Comparison of ENCODE assay signal across 1 cellular context in the genomic region with DNA sequence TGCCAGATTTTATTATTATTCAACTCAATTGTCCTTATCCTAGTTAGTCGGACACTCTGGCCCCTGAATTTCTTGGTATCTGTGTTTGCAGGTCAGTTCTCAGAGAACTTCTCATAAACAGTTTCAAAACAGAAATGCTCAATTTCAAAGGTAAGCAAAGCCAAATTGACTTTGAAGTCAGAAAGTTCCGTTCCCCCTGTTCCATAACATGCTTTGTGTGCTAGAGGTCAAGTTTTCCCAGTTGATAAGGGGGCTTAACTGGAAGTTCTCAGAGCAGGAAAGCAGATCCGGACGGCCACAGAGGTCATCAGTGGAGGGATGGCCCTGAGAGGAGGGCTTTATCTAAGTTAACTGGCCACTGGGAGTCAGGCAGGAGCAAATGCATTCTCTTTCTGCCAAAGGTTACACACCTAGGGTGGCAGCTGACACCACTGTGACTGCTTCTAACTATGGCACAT.
TF ChIP-seq lines count a peak whose summit lies in the region.

No MANE protein-coding gene starts in this region.

TF ChIP-seq in HepG2, 621 proteins besides CTCF, POLR2A, EP300 and RAD21 (continued from another document and continues in another):
- TF ChIP-seq, protein P1, sequence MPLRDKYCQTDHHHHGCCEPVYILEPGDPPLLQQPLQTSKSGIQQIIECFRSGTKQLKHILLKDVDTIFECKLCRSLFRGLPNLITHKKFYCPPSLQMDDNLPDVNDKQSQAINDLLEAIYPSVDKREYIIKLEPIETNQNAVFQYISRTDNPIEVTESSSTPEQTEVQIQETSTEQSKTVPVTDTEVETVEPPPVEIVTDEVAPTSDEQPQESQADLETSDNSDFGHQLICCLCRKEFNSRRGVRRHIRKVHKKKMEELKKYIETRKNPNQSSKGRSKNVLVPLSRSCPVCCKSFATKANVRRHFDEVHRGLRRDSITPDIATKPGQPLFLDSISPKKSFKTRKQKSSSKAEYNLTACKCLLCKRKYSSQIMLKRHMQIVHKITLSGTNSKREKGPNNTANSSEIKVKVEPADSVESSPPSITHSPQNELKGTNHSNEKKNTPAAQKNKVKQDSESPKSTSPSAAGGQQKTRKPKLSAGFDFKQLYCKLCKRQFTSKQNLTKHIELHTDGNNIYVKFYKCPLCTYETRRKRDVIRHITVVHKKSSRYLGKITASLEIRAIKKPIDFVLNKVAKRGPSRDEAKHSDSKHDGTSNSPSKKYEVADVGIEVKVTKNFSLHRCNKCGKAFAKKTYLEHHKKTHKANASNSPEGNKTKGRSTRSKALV (CRISPR knock-in tag; IDR thresholded peaks at IDR 0.05) = peak; percentile 50; the same call in 1 of the 2 replicates
- TF ChIP-seq ZNF549 (CRISPR knock-in tag; IDR thresholded peaks at IDR 0.05) (no peak), TEAD2 (CRISPR knock-in tag; IDR thresholded peaks at IDR 0.05) (no peak), KDM3A (CRISPR knock-in tag; IDR thresholded peaks at IDR 0.05; ENCODE audit: low read depth) (0 out of 2 replicates have a peak, but pooled peaks have one; percentile 67), NFRKB (IDR thresholded peaks at IDR 0.05) (no peak), ZNF616 (CRISPR knock-in tag; IDR thresholded peaks at IDR 0.05; ENCODE audit: low read depth) (no peak), ZNF446 (CRISPR knock-in tag; IDR thresholded peaks at IDR 0.05) (no peak), ZNF274 (CRISPR knock-in tag; IDR thresholded peaks at IDR 0.05) (no peak), PHF21A (CRISPR knock-in tag; IDR thresholded peaks at IDR 0.05) (peak; percentile 92), ZNF83 (CRISPR knock-in tag; IDR thresholded peaks at IDR 0.05; ENCODE audit: borderline replicate concordance) (no peak), ZNF44 (CRISPR knock-in tag; IDR thresholded peaks at IDR 0.05) (no peak), NR2F6 (IDR thresholded peaks at IDR 0.05) (peak; percentile 96), NR2F6 (CRISPR knock-in tag; IDR thresholded peaks at IDR 0.05) (peak; percentile 97), KLF11 (CRISPR knock-in tag; IDR thresholded peaks at IDR 0.05) (no peak), ZNF138 (CRISPR knock-in tag; IDR thresholded peaks at IDR 0.05; ENCODE audit: low read depth) (no peak), ZFP36L1 (CRISPR knock-in tag; IDR thresholded peaks at IDR 0.05) (peak; percentile 75; the same call in 1 of the 2 replicates), SIN3A (IDR thresholded peaks at IDR 0.05; ENCODE audit: borderline replicate concordance, low read depth, low read length) (no peak), NPAS2 (CRISPR knock-in tag; IDR thresholded peaks at IDR 0.05; ENCODE audit: borderline replicate concordance) (no peak), TBP (CRISPR knock-in tag; IDR thresholded peaks at IDR 0.05) (no peak), TP53 (CRISPR knock-in tag; conservative IDR thresholded peaks at IDR 0.05) (peak; percentile 72; the same call in 1 of the 2 replicates), MED13 (CRISPR knock-in tag; IDR thresholded peaks at IDR 0.05) (peak; percentile 81; the same call in 1 of the 2 replicates), CHCHD3 (CRISPR knock-in tag; IDR thresholded peaks at IDR 0.05) (no peak), FOXA1 (IDR thresholded peaks at IDR 0.05) (no peak), FOXA1 (CRISPR knock-in tag; IDR thresholded peaks at IDR 0.05) (peak; percentile 88), DNMT3B (CRISPR knock-in tag; conservative IDR thresholded peaks at IDR 0.05) (no peak), MAFG (CRISPR knock-in tag; IDR thresholded peaks at IDR 0.05) (no peak), ZNF607 (CRISPR knock-in tag; IDR thresholded peaks at IDR 0.05; ENCODE audit: borderline replicate concordance) (no peak)
- TF ChIP-seq, protein P2, sequence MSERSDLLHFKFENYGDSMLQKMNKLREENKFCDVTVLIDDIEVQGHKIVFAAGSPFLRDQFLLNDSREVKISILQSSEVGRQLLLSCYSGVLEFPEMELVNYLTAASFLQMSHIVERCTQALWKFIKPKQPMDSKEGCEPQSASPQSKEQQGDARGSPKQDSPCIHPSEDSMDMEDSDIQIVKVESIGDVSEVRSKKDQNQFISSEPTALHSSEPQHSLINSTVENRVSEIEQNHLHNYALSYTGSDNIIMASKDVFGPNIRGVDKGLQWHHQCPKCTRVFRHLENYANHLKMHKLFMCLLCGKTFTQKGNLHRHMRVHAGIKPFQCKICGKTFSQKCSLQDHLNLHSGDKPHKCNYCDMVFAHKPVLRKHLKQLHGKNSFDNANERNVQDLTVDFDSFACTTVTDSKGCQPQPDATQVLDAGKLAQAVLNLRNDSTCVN (CRISPR knock-in tag; IDR thresholded peaks at IDR 0.05; ENCODE audit: borderline replicate concordance) = peak; percentile 70; the same call in 1 of the 2 replicates
- TF ChIP-seq, protein P3, sequence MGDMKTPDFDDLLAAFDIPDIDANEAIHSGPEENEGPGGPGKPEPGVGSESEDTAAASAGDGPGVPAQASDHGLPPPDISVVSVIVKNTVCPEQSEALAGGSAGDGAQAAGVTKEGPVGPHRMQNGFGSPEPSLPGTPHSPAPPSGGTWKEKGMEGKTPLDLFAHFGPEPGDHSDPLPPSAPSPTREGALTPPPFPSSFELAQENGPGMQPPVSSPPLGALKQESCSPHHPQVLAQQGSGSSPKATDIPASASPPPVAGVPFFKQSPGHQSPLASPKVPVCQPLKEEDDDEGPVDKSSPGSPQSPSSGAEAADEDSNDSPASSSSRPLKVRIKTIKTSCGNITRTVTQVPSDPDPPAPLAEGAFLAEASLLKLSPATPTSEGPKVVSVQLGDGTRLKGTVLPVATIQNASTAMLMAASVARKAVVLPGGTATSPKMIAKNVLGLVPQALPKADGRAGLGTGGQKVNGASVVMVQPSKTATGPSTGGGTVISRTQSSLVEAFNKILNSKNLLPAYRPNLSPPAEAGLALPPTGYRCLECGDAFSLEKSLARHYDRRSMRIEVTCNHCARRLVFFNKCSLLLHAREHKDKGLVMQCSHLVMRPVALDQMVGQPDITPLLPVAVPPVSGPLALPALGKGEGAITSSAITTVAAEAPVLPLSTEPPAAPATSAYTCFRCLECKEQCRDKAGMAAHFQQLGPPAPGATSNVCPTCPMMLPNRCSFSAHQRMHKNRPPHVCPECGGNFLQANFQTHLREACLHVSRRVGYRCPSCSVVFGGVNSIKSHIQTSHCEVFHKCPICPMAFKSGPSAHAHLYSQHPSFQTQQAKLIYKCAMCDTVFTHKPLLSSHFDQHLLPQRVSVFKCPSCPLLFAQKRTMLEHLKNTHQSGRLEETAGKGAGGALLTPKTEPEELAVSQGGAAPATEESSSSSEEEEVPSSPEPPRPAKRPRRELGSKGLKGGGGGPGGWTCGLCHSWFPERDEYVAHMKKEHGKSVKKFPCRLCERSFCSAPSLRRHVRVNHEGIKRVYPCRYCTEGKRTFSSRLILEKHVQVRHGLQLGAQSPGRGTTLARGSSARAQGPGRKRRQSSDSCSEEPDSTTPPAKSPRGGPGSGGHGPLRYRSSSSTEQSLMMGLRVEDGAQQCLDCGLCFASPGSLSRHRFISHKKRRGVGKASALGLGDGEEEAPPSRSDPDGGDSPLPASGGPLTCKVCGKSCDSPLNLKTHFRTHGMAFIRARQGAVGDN (CRISPR knock-in tag; IDR thresholded peaks at IDR 0.05) = no peak; the same call in 1 of the 2 replicates
- TF ChIP-seq, protein P4, sequence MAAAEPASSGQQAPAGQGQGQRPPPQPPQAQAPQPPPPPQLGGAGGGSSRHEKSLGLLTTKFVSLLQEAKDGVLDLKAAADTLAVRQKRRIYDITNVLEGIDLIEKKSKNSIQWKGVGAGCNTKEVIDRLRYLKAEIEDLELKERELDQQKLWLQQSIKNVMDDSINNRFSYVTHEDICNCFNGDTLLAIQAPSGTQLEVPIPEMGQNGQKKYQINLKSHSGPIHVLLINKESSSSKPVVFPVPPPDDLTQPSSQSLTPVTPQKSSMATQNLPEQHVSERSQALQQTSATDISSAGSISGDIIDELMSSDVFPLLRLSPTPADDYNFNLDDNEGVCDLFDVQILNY (CRISPR knock-in tag; conservative IDR thresholded peaks at IDR 0.05) = no peak
- TF ChIP-seq, protein P5, sequence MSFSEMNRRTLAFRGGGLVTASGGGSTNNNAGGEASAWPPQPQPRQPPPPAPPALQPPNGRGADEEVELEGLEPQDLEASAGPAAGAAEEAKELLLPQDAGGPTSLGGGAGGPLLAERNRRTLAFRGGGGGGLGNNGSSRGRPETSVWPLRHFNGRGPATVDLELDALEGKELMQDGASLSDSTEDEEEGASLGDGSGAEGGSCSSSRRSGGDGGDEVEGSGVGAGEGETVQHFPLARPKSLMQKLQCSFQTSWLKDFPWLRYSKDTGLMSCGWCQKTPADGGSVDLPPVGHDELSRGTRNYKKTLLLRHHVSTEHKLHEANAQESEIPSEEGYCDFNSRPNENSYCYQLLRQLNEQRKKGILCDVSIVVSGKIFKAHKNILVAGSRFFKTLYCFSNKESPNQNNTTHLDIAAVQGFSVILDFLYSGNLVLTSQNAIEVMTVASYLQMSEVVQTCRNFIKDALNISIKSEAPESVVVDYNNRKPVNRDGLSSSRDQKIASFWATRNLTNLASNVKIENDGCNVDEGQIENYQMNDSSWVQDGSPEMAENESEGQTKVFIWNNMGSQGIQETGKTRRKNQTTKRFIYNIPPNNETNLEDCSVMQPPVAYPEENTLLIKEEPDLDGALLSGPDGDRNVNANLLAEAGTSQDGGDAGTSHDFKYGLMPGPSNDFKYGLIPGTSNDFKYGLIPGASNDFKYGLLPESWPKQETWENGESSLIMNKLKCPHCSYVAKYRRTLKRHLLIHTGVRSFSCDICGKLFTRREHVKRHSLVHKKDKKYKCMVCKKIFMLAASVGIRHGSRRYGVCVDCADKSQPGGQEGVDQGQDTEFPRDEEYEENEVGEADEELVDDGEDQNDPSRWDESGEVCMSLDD (CRISPR knock-in tag; IDR thresholded peaks at IDR 0.05; ENCODE audit: borderline replicate concordance) = peak; percentile 53; the same call in 1 of the 2 replicates
- TF ChIP-seq, protein P6, sequence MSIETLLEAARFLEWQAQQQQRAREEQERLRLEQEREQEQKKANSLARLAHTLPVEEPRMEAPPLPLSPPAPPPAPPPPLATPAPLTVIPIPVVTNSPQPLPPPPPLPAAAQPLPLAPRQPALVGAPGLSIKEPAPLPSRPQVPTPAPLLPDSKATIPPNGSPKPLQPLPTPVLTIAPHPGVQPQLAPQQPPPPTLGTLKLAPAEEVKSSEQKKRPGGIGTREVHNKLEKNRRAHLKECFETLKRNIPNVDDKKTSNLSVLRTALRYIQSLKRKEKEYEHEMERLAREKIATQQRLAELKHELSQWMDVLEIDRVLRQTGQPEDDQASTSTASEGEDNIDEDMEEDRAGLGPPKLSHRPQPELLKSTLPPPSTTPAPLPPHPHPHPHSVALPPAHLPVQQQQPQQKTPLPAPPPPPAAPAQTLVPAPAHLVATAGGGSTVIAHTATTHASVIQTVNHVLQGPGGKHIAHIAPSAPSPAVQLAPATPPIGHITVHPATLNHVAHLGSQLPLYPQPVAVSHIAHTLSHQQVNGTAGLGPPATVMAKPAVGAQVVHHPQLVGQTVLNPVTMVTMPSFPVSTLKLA (IDR thresholded peaks at IDR 0.05) = no peak
- TF ChIP-seq, protein P7, sequence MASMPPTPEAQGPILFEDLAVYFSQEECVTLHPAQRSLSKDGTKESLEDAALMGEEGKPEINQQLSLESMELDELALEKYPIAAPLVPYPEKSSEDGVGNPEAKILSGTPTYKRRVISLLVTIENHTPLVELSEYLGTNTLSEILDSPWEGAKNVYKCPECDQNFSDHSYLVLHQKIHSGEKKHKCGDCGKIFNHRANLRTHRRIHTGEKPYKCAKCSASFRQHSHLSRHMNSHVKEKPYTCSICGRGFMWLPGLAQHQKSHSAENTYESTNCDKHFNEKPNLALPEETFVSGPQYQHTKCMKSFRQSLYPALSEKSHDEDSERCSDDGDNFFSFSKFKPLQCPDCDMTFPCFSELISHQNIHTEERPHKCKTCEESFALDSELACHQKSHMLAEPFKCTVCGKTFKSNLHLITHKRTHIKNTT (CRISPR knock-in tag; IDR thresholded peaks at IDR 0.05) = no peak
- TF ChIP-seq, protein P8, sequence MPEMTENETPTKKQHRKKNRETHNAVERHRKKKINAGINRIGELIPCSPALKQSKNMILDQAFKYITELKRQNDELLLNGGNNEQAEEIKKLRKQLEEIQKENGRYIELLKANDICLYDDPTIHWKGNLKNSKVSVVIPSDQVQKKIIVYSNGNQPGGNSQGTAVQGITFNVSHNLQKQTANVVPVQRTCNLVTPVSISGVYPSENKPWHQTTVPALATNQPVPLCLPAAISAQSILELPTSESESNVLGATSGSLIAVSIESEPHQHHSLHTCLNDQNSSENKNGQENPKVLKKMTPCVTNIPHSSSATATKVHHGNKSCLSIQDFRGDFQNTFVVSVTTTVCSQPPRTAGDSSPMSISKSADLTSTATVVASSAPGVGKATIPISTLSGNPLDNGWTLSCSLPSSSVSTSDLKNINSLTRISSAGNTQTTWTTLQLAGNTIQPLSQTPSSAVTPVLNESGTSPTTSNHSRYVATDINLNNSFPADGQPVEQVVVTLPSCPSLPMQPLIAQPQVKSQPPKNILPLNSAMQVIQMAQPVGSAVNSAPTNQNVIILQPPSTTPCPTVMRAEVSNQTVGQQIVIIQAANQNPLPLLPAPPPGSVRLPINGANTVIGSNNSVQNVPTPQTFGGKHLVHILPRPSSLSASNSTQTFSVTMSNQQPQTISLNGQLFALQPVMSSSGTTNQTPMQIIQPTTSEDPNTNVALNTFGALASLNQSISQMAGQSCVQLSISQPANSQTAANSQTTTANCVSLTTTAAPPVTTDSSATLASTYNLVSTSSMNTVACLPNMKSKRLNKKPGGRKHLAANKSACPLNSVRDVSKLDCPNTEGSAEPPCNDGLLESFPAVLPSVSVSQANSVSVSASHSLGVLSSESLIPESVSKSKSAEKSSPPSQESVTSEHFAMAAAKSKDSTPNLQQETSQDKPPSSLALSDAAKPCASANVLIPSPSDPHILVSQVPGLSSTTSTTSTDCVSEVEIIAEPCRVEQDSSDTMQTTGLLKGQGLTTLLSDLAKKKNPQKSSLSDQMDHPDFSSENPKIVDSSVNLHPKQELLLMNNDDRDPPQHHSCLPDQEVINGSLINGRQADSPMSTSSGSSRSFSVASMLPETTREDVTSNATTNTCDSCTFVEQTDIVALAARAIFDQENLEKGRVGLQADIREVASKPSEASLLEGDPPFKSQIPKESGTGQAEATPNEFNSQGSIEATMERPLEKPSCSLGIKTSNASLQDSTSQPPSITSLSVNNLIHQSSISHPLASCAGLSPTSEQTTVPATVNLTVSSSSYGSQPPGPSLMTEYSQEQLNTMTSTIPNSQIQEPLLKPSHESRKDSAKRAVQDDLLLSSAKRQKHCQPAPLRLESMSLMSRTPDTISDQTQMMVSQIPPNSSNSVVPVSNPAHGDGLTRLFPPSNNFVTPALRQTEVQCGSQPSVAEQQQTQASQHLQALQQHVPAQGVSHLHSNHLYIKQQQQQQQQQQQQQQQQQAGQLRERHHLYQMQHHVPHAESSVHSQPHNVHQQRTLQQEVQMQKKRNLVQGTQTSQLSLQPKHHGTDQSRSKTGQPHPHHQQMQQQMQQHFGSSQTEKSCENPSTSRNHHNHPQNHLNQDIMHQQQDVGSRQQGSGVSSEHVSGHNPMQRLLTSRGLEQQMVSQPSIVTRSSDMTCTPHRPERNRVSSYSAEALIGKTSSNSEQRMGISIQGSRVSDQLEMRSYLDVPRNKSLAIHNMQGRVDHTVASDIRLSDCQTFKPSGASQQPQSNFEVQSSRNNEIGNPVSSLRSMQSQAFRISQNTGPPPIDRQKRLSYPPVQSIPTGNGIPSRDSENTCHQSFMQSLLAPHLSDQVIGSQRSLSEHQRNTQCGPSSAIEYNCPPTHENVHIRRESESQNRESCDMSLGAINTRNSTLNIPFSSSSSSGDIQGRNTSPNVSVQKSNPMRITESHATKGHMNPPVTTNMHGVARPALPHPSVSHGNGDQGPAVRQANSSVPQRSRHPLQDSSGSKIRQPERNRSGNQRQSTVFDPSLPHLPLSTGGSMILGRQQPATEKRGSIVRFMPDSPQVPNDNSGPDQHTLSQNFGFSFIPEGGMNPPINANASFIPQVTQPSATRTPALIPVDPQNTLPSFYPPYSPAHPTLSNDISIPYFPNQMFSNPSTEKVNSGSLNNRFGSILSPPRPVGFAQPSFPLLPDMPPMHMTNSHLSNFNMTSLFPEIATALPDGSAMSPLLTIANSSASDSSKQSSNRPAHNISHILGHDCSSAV (CRISPR knock-in tag; IDR thresholded peaks at IDR 0.05; ENCODE audit: borderline replicate concordance) = no peak
